Comparison of ENCODE assay signal across 16 cellular contexts in genomic region chr5:11584008-11584407, GRCh38.
DNase-seq lines count a peak whose midpoint lies in the region; ATAC-seq, FAIRE-seq and TF ChIP-seq lines count a peak whose summit lies in the region.
"Had no signal": no experiment of that assay in that cellular context is flagged by ENCODE, and none has a peak within 500 bp of the region (broad histone marks: within the 10 kb centered on the region; RNA-seq: fewer than 3 reads in every experiment).

No MANE protein-coding gene starts in this region.

- no peaks in the 10 kb centered on the region for H4K20me1 ChIP-seq in astrocyte (ENCODE audit: insufficient read depth, low read length)

- no peak overlapping the region for H2AFZ ChIP-seq in astrocyte (ENCODE audit: low read depth, low read length)

- TF ChIP-seq CTCF in astrocyte (IDR thresholded peaks at IDR 0.05; ENCODE audit: insufficient read depth, low read depth, low read length) (no peak), GM10266 (IDR thresholded peaks at IDR 0.05; ENCODE audit: control insufficient read depth, insufficient read depth, low read depth, missing control alignments) (no peak)

- H3K9me3 ChIP-seq in astrocyte (ENCODE audit: insufficient read depth, low read depth, low read length) = no peaks in the 10 kb centered on the region
- H3K9me3 ChIP-seq: A549 had no signal

- no peaks in the 10 kb centered on the region for H3K79me1 ChIP-seq in mesendoderm (ENCODE audit: low read length)

- no CpG with 5 or more reads among the region's 7 CpGs for WGBS in mesendoderm (ENCODE audit: extremely low coverage, insufficient coverage, low lambda C conversion rate)

- no peak overlapping the region for H3K4me3 Mint-ChIP-seq in astrocyte (ENCODE audit: unreplicated experiment)
- H3K4me3 Mint-ChIP-seq: CD4-positive, alpha-beta memory T cell; H9 had no signal

- H3K36me3 Mint-ChIP-seq in astrocyte (ENCODE audit: low read depth, unreplicated experiment) = no peaks in the 10 kb centered on the region
- H3K36me3 Mint-ChIP-seq: CD4-positive, alpha-beta memory T cell had no signal

- H3K4me3 ChIP-seq in astrocyte (ENCODE audit: insufficient read depth, low read depth, low read length) (no peak overlapping the region), mesendoderm (ENCODE audit: low read length) (no peak overlapping the region)
- H3K4me3 ChIP-seq: A549, K562 had no signal

- peak; percentile 1 for DNase-seq in EL
- peak; percentile 34 for DNase-seq in NCI-H1048 (lab: John Stamatoyannopoulos, UW)
- peak; percentile 75 for DNase-seq in astrocyte (ENCODE audit: low read depth)
- peak; percentile 19 for DNase-seq in mesendoderm
- no peak for DNase-seq in NCI-H2029 (lab: John Stamatoyannopoulos, UW)
- no peak for DNase-seq in GM10266 (ENCODE audit: extremely low spot score)
- DNase-seq: CD4-positive, alpha-beta memory T cell; DMS153; H9; NCI-H1694 treated with DMSO at 0.1 percent for 48 hours; NCI-H226; NCI-H524; SW 1271 had no signal

- no peak overlapping the region for H2AK5ac ChIP-seq in mesendoderm (ENCODE audit: low read length)

- no peak for FAIRE-seq in astrocyte (lab: Jason Lieb, UNC)
- FAIRE-seq: A549, K562 had no signal

- H3K27ac ChIP-seq in astrocyte (ENCODE audit: low read depth, low read length) (no peak overlapping the region), mesendoderm (ENCODE audit: low read depth, low read length) (no peak overlapping the region)
- H3K27ac ChIP-seq: A549 had no signal

- H3K4me2 ChIP-seq in astrocyte (ENCODE audit: low read length) (no peak overlapping the region), mesendoderm (ENCODE audit: low read length) (no peak overlapping the region)
- H3K4me2 ChIP-seq: A549 had no signal

- H3K4me1 ChIP-seq in astrocyte (ENCODE audit: insufficient read depth, low read length) (no peaks in the 10 kb centered on the region), mesendoderm (ENCODE audit: control insufficient read depth, low read depth, low read length) (no peaks in the 10 kb centered on the region)
- H3K4me1 ChIP-seq: A549 had no signal

- no peak overlapping the region for H3K9ac ChIP-seq in astrocyte (ENCODE audit: low read length)
- no peak overlapping the region for H3K9ac ChIP-seq in mesendoderm (ENCODE audit: low read length)

- no peak overlapping the region for H3K18ac ChIP-seq in mesendoderm (ENCODE audit: low read length)

- no peak for ATAC-seq in HG03442 (IDR thresholded peaks at IDR 0.05; ENCODE audit: unreplicated experiment)
- ATAC-seq: A549, K562 had no signal

- H2BK5ac ChIP-seq in mesendoderm (ENCODE audit: low read length) = no peak overlapping the region

- H3K9me3 Mint-ChIP-seq in astrocyte (ENCODE audit: unreplicated experiment) = no peaks in the 10 kb centered on the region
- H3K9me3 Mint-ChIP-seq: H9 had no signal

- no peaks in the 10 kb centered on the region for H3K27me3 Mint-ChIP-seq in astrocyte (ENCODE audit: low read depth, unreplicated experiment)

- H3K79me2 ChIP-seq in astrocyte (ENCODE audit: insufficient read depth, low read length) = no peaks in the 10 kb centered on the region
- H3K79me2 ChIP-seq in mesendoderm (ENCODE audit: control insufficient read depth, insufficient read depth, low read length) = no peaks in the 10 kb centered on the region

- no peak overlapping the region for H4K5ac ChIP-seq in mesendoderm (ENCODE audit: low read length)

- no peak overlapping the region for H3K56ac ChIP-seq in mesendoderm (ENCODE audit: low read length)

- no peak overlapping the region for H3K4ac ChIP-seq in mesendoderm (ENCODE audit: low read depth, low read length)

- H3K27me3 ChIP-seq in astrocyte (ENCODE audit: insufficient read depth, low read length) (no peaks in the 10 kb centered on the region), mesendoderm (ENCODE audit: insufficient read depth, low read length, poor library complexity) (no peaks in the 10 kb centered on the region)

- H4K8ac ChIP-seq in mesendoderm (ENCODE audit: low read depth, low read length) = no peak overlapping the region

- H2BK120ac ChIP-seq in mesendoderm (ENCODE audit: low read depth, low read length) = no peak overlapping the region

- H2BK15ac ChIP-seq in mesendoderm (replicated peaks; ENCODE audit: low read depth) = no peak overlapping the region

- peaks cover 4% of the 10 kb centered on the region for H3K4me1 Mint-ChIP-seq in astrocyte (ENCODE audit: low read depth, unreplicated experiment)

- H3K23ac ChIP-seq in mesendoderm (ENCODE audit: low read length) = no peak overlapping the region

- H3K36me3 ChIP-seq in astrocyte (ENCODE audit: insufficient read depth, low read length) (no peaks in the 10 kb centered on the region), mesendoderm (ENCODE audit: control insufficient read depth, insufficient read depth, low read length) (no peaks in the 10 kb centered on the region)

- H3K27ac Mint-ChIP-seq in astrocyte (ENCODE audit: unreplicated experiment) = no peak overlapping the region
- H3K27ac Mint-ChIP-seq: CD4-positive, alpha-beta memory T cell had no signal

Comparison
In these comparisons a context has a peak if more than half of its experiments do, and no peak if none do; other contexts are left out.
1. DNase-seq: peak in EL (single experiment), NCI-H1048 (single experiment), astrocyte (single experiment) and mesendoderm (single experiment); none in NCI-H2029 (single experiment) and GM10266 (single experiment).